In genomic region chr19:17757125-17757524, GRCh38 we compare ENCODE assay signal across 1 cellular context.
TF ChIP-seq lines count a peak whose summit lies in the region.

No MANE protein-coding gene starts in this region.

TF ChIP-seq in HepG2, 621 proteins besides CTCF, POLR2A, EP300 and RAD21:
- no peak for TF ChIP-seq GATA4 (IDR thresholded peaks at IDR 0.05; ENCODE audit: borderline replicate concordance, low read depth)
- TF ChIP-seq ZBTB42 (CRISPR knock-in tag; IDR thresholded peaks at IDR 0.05), result no peak
- TF ChIP-seq ZNF543 (CRISPR knock-in tag; IDR thresholded peaks at IDR 0.05), result no peak
- TF ChIP-seq ZNF317 (CRISPR knock-in tag; IDR thresholded peaks at IDR 0.05), result no peak
TF ChIP-seq in HepG2: peak in this region for 0.
